8 cellular contexts compared by ENCODE assay signal in genomic region chr6:28864321-28864923, GRCh38. TPM values are rescaled to one million over a fixed set of nuclear protein-coding genes. Genes with fewer than 3 reads are reported as not detected.
DNase-seq lines count a peak whose midpoint lies in the region; TF ChIP-seq lines count a peak whose summit lies in the region.

No MANE protein-coding gene starts in this region.

- intact Hi-C loops in esophagus muscularis mucosa (cut with DNase I) = loop anchor here (5.0 to 10.0 kb wide), 2 partner anchors 78 to 150 kb away; no protein-coding TSS in a partner anchor

- H3K27ac ChIP-seq in Peyer's patch = peak overlapping the region; percentile 33 to 68 (median 46)
- H3K27ac ChIP-seq in esophagus muscularis mucosa (replicated peaks in 1 of 4) = peak overlapping the region; percentile 74 to 82 (median 82)
- no peak overlapping the region for H3K27ac ChIP-seq in rectal smooth muscle tissue (ENCODE audit: low read depth, low read length)

- H3K36me3 ChIP-seq in Peyer's patch (no peaks in the 10 kb centered on the region), esophagus muscularis mucosa (no peaks in the 10 kb centered on the region), rectal smooth muscle tissue (ENCODE audit: control insufficient read depth, insufficient read depth, low read length) (no peaks in the 10 kb centered on the region)

- DNase-seq in GM10248 (ENCODE audit: extremely low spot score) = no peak
- DNase-seq in Peyer's patch = no peak
- DNase-seq in esophagus muscularis mucosa (ENCODE audit: extremely low spot score) = no peak
- no peak for DNase-seq in AML-193 (lab: John Stamatoyannopoulos, UW)
- no peak for DNase-seq in NCI-H2171 (lab: John Stamatoyannopoulos, UW)
- no peak for DNase-seq in NCI-H524 treated with DMSO at 0.1 percent for 48 hours (lab: John Stamatoyannopoulos, UW)
- DNase-seq in stimulated activated CD4-positive, alpha-beta T cell treated with anti-CD3 and anti-CD28 coated beads, Interleukin-2, amount 100 ng/mL, for 48 hours = no peak

- TF ChIP-seq CTCF in GM10248 (IDR thresholded peaks at IDR 0.05; ENCODE audit: control extremely low read depth, extremely low read depth, low read depth, missing control alignments) (peak; percentile 26), Peyer's patch (IDR thresholded peaks at IDR 0.05) (no peak), esophagus muscularis mucosa (IDR thresholded peaks at IDR 0.05) (peak in 2 of 3 experiments; percentile 12 to 21)

- H3K4me3 ChIP-seq in Peyer's patch (peak overlapping the region; percentile 49 to 70 (median 62)), esophagus muscularis mucosa (peak overlapping the region; percentile 75 to 79 (median 76)), rectal smooth muscle tissue (ENCODE audit: low read length) (peak overlapping the region; percentile 93)

- H3K9me3 ChIP-seq in Peyer's patch (no peaks in the 10 kb centered on the region), esophagus muscularis mucosa (peaks cover 0 to 3% (median 0%) of the 10 kb centered on the region in 4 donors)

- no peak for TF ChIP-seq EP300 in esophagus muscularis mucosa (IDR thresholded peaks at IDR 0.05)

- WGBS in esophagus muscularis mucosa = 34% methylated on average over 25 of the region's 25 CpGs

- POLR2A ChIA-PET in GM10248 (lab: Yijun Ruan, JAX) = no interaction called here

- H3K4me1 ChIP-seq in Peyer's patch (peaks cover 0 to 7% (median 1%) of the 10 kb centered on the region in 4 donors), esophagus muscularis mucosa (peaks cover 15 to 19% (median 16%) of the 10 kb centered on the region in 4 donors), rectal smooth muscle tissue (ENCODE audit: control insufficient read depth, insufficient read depth, low read length) (no peaks in the 10 kb centered on the region)

- CTCF ChIA-PET in GM10248 (lab: Yijun Ruan, JAX) = interaction anchor here (2.8 to 5.2 kb wide), 2 partner anchors 26 to 33 kb away, joined by 14 to 29 read pairs; no protein-coding TSS in a partner anchor

- H3K9ac ChIP-seq in rectal smooth muscle tissue (ENCODE audit: low read length) = peak overlapping the region; percentile 59

- H3K27me3 ChIP-seq in Peyer's patch = peaks cover 0 to 3% of the 10 kb centered on the region in 2 donors
- H3K27me3 ChIP-seq in esophagus muscularis mucosa = no peaks in the 10 kb centered on the region
- H3K27me3 ChIP-seq in rectal smooth muscle tissue (ENCODE audit: control insufficient read depth, insufficient read depth, low read length) = no peaks in the 10 kb centered on the region

- TF ChIP-seq POLR2A in Peyer's patch (IDR thresholded peaks at IDR 0.05) = no peak
- no peak for TF ChIP-seq POLR2A in esophagus muscularis mucosa (IDR thresholded peaks at IDR 0.05; ENCODE audit: low read depth)

RNA-seq across cellular contexts. Expression of gene TRIM27, which starts 59.4 kb away (rescaled TPM):
- total RNA-seq in Peyer's patch (10 to 100 TPM; 52.2 to 71.4 (median 64.2) TPM), esophagus muscularis mucosa (10 to 100 TPM; 31.1 to 42.2 (median 36.0) TPM)

Comparison
In these comparisons a context has a peak if more than half of its experiments do, and no peak if none do; other contexts are left out.
1. CTCF ChIP-seq: peak in GM10248 (single experiment) and esophagus muscularis mucosa (2 of 3); none in Peyer's patch (0 of 6).
2. Peak in every context shown above with its lines, with median percentiles within 50 percentile points of each other: H3K4me3 ChIP-seq.